1 cellular context compared by ENCODE assay signal in the genomic region with DNA sequence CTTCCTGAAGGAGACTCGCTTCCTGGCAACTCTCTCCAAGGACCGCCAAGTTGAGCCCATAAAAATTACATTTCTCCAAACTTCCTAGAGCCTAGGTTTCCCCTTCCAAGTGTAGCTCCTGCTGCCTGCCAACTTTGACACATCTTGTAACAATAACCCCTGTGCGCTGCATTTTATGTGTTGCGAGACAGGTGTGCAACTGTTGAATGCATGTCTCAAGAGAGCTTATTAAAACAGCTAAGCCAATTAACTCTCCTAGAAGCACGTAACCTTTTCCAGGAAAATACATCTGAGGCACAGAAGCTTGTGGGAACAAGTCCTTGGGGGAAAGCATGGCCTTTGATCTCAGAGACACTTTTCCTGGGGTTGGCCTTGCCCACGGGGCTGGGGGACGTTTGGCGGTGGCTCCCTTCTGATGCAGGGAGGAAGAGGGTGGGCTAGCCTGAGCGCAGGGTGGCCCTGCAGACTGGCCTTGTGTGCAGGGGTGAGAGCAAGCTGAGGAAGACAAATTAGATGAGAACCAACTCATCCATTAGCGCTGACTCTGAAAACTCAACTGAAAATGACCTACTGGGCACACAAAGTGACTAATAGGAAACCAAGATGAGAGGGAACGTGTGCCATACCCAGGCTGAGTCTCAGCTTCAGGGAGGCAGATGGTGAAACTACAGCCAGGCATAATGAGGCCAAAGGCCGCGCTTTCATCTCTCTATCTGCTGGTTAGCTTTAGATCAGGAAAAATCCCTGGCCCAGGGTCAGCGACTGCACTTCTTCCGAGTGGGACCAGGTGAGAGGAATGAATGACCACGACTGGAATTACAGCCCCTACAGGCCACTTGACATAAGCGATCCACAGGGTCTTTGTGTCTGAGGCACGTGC.
TF ChIP-seq lines count a peak whose summit lies in the region.

No MANE protein-coding gene starts in this region.

TF ChIP-seq in SK-N-SH treated with all-trans-retinoic acid at 6 μM for 48 hours, 23 proteins besides CTCF, POLR2A, EP300 and RAD21 (continued from another document):
- TF ChIP-seq, protein P1, sequence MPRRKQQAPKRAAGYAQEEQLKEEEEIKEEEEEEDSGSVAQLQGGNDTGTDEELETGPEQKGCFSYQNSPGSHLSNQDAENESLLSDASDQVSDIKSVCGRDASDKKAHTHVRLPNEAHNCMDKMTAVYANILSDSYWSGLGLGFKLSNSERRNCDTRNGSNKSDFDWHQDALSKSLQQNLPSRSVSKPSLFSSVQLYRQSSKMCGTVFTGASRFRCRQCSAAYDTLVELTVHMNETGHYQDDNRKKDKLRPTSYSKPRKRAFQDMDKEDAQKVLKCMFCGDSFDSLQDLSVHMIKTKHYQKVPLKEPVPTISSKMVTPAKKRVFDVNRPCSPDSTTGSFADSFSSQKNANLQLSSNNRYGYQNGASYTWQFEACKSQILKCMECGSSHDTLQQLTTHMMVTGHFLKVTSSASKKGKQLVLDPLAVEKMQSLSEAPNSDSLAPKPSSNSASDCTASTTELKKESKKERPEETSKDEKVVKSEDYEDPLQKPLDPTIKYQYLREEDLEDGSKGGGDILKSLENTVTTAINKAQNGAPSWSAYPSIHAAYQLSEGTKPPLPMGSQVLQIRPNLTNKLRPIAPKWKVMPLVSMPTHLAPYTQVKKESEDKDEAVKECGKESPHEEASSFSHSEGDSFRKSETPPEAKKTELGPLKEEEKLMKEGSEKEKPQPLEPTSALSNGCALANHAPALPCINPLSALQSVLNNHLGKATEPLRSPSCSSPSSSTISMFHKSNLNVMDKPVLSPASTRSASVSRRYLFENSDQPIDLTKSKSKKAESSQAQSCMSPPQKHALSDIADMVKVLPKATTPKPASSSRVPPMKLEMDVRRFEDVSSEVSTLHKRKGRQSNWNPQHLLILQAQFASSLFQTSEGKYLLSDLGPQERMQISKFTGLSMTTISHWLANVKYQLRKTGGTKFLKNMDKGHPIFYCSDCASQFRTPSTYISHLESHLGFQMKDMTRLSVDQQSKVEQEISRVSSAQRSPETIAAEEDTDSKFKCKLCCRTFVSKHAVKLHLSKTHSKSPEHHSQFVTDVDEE (CRISPR knock-in tag; IDR thresholded peaks at IDR 0.05), result no peak
- TF ChIP-seq TOX (CRISPR knock-in tag; IDR thresholded peaks at IDR 0.05; ENCODE audit: borderline replicate concordance), result no peak
- TF ChIP-seq ZC3H10 (CRISPR knock-in tag; IDR thresholded peaks at IDR 0.05), result no peak
TF ChIP-seq in SK-N-SH treated with all-trans-retinoic acid at 6 μM for 48 hours: peak in this region for 0.
